In the genomic region with DNA sequence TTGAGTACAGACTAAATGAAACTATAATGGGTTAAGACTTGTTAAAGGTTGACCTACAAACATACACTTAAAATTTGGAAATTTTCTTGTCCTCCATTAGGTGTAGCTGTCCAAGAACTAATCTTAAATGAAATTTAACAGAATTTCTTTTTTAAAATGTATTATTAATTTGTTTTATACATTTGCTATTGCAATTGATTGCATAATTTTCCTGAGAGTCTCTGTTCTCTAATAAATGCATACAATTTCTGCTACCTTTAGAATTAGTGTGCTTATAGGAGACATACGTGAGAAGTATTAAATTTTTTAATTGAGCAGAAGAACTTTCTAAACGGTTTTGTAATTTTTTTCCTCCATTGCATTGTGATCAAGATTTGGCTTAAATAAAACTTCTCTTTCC, we compare ENCODE assay signal across 8 cellular contexts. TPM values are rescaled to one million over a fixed set of nuclear protein-coding genes. Genes with fewer than 3 reads are reported as not detected.
DNase-seq lines count a peak whose midpoint lies in the region; ATAC-seq and TF ChIP-seq lines count a peak whose summit lies in the region.

No MANE protein-coding gene starts in this region.

- H3K27me3 ChIP-seq in SU-DHL-6 (ENCODE audit: low read length) = no peaks in the 10 kb centered on the region

- H3K9me3 ChIP-seq in SU-DHL-6 (ENCODE audit: insufficient read depth, low read length) = no peaks in the 10 kb centered on the region

- no peaks in the 10 kb centered on the region for H3K9me3 Mint-ChIP-seq in T-helper 1 cell treated with Interleukin-12 subunit alpha and Interleukin-12 subunit beta and Interleukin-4 antibody, amounts not matched to agents 30 μg/mL and 1 μg/mL, for 36 hours

- peak overlapping the region; percentile 99 for H3K4me2 ChIP-seq in SU-DHL-6 (ENCODE audit: low read depth, low read length, poor library complexity, severe bottlenecking)

- H3F3A ChIP-seq in SU-DHL-6 (ENCODE audit: insufficient read depth) = peaks cover 12% of the 10 kb centered on the region

- H3K27me3 Mint-ChIP-seq in T-helper 1 cell treated with Interleukin-12 subunit alpha and Interleukin-12 subunit beta and Interleukin-4 antibody, amounts not matched to agents 30 μg/mL and 1 μg/mL, for 36 hours (ENCODE audit: low read depth) = peaks cover 13% of the 10 kb centered on the region

- peak overlapping the region; percentile 59 for H3K27ac ChIP-seq in SU-DHL-6 (ENCODE audit: low read depth, low read length)
- H3K27ac ChIP-seq in skin epidermis = peak overlapping the region in 3 of 21 experiments; percentile 90 to 94 (median 90)

- no peak for ATAC-seq in GM18511 (IDR thresholded peaks at IDR 0.05; ENCODE audit: unreplicated experiment)

- peak overlapping the region; percentile 97 for H3K4me3 Mint-ChIP-seq in T-helper 1 cell treated with Interleukin-12 subunit alpha and Interleukin-12 subunit beta and Interleukin-4 antibody, amounts not matched to agents 30 μg/mL and 1 μg/mL, for 36 hours

- peaks cover 27% of the 10 kb centered on the region for H3K4me1 Mint-ChIP-seq in T-helper 1 cell treated with Interleukin-12 subunit alpha and Interleukin-12 subunit beta and Interleukin-4 antibody, amounts not matched to agents 30 μg/mL and 1 μg/mL, for 36 hours (ENCODE audit: low read depth)

- peak overlapping the region; percentile 94 for H3K27ac Mint-ChIP-seq in T-helper 1 cell treated with Interleukin-12 subunit alpha and Interleukin-12 subunit beta and Interleukin-4 antibody, amounts not matched to agents 30 μg/mL and 1 μg/mL, for 36 hours

- H3K36me3 Mint-ChIP-seq in T-helper 1 cell treated with Interleukin-12 subunit alpha and Interleukin-12 subunit beta and Interleukin-4 antibody, amounts not matched to agents 30 μg/mL and 1 μg/mL, for 36 hours (ENCODE audit: low read depth) = peaks cover 7% of the 10 kb centered on the region

- H2AFZ ChIP-seq in SU-DHL-6 (ENCODE audit: low read depth, low read length, severe bottlenecking) = no peak overlapping the region

- no peak for TF ChIP-seq CTCF in SU-DHL-6 (IDR thresholded peaks at IDR 0.05; ENCODE audit: insufficient read depth, low read length, poor library complexity, severe bottlenecking)
- no peak for TF ChIP-seq CTCF in fibroblast of the aortic adventitia (IDR thresholded peaks at IDR 0.05; ENCODE audit: insufficient read depth, low read length)

- no peaks in the 10 kb centered on the region for H3K9me2 ChIP-seq in SU-DHL-6 (replicated peaks; ENCODE audit: insufficient read depth, low read length)

- peaks cover 54% of the 10 kb centered on the region for H3K79me2 ChIP-seq in SU-DHL-6 (ENCODE audit: insufficient read depth, low read length)

- no peaks in the 10 kb centered on the region for H4K20me1 ChIP-seq in SU-DHL-6 (ENCODE audit: low read depth, low read length)

- H3K9ac ChIP-seq in SU-DHL-6 (ENCODE audit: low read length) = peak overlapping the region; percentile 84

- H3K4me3 ChIP-seq in SU-DHL-6 (ENCODE audit: insufficient read depth, low read length, poor library complexity, severe bottlenecking) (peak overlapping the region; percentile 98), fibroblast of the aortic adventitia (ENCODE audit: low read depth, low read length) (peak overlapping the region; percentile 89), skin epidermis (peak overlapping the region in 4 of 7 experiments; percentile 83 to 97 (median 94))

- peaks cover 3% of the 10 kb centered on the region; the same call in 1 of the 2 replicates for H3K36me3 ChIP-seq in SU-DHL-6 (ENCODE audit: low read length)

- DNase-seq in T-helper 1 cell (no peak), fibroblast of the aortic adventitia (ENCODE audit: low read depth) (peak; percentile 2), SW 1271 (lab: John Stamatoyannopoulos, UW) (no peak)
- no peak for DNase-seq in stimulated activated CD4-positive, alpha-beta T cell treated with anti-CD3 and anti-CD28 coated beads, Interleukin-2, amount 100 ng/mL, for 48 hours

RNA-seq across cellular contexts. Expression of a gene that starts 1.5 kb away (rescaled TPM):
- total RNA-seq in fibroblast of the aortic adventitia (ENCODE audit: low replicate concordance) = 15.4 and 21.0 TPM in 2 replicates
